In genomic region chr17:2175294-2175628, GRCh38 we compare ENCODE assay signal across 13 cellular contexts.
DNase-seq lines count a peak whose midpoint lies in the region; ATAC-seq, FAIRE-seq and TF ChIP-seq lines count a peak whose summit lies in the region.
"Had no signal": no experiment of that assay in that cellular context is flagged by ENCODE, and none has a peak within 500 bp of the region (broad histone marks: within the 10 kb centered on the region; RNA-seq: fewer than 3 reads in every experiment).

No MANE protein-coding gene starts in this region.

- no peak for ATAC-seq in activated naive CD8-positive, alpha-beta T cell treated with anti-CD3 and anti-CD28 coated beads, Interleukin-2, amount 10 ng/mL, durations not matched to agents 7 days and 5 days (ENCODE audit: low read depth)
- no peak for ATAC-seq in activated naive CD8-positive, alpha-beta T cell treated with anti-CD3 and anti-CD28 coated beads, Interleukin-2, amount 50 U/mL, for 24 hours

- POLR2A ChIA-PET in activated naive CD8-positive, alpha-beta T cell treated with anti-CD3 and anti-CD28 coated beads, Interleukin-2, amount 10 ng/mL, durations not matched to agents 7 days and 5 days (lab: Charles Lee): no interaction called here
- POLR2A ChIA-PET in endothelial cell of umbilical vein (lab: Charles Lee): interaction anchor here (1.0 to 1.4 kb wide), 2 partner anchors 107 to 120 kb away, joined by 4 to 5 read pairs; partner anchors contain the start of gene HIC1

- peaks cover 89% of the 10 kb centered on the region for H3K4me1 ChIP-seq in endothelial cell of umbilical vein (ENCODE audit: control insufficient read depth, extremely low read depth, insufficient read depth, low read length)

- H3K27me3 Mint-ChIP-seq in activated naive CD8-positive, alpha-beta T cell treated with anti-CD3 and anti-CD28 coated beads, Interleukin-2, amount 10 ng/mL, durations not matched to agents 7 days and 5 days: no peaks in the 10 kb centered on the region
- no peaks in the 10 kb centered on the region for H3K27me3 Mint-ChIP-seq in activated naive CD8-positive, alpha-beta T cell treated with anti-CD3 and anti-CD28 coated beads, Interleukin-2, amount 50 U/mL, for 24 hours
- H3K27me3 Mint-ChIP-seq in nephron progenitor cell (ENCODE audit: low read depth, poor library complexity) (no peaks in the 10 kb centered on the region), type B pancreatic cell (no peaks in the 10 kb centered on the region)

- no peaks in the 10 kb centered on the region for H3K9me3 ChIP-seq in endothelial cell of umbilical vein (replicated peaks; ENCODE audit: control insufficient read depth, insufficient read depth, low read length)

- peaks cover 44% of the 10 kb centered on the region for H3K4me1 Mint-ChIP-seq in activated naive CD8-positive, alpha-beta T cell treated with anti-CD3 and anti-CD28 coated beads, Interleukin-2, amount 10 ng/mL, durations not matched to agents 7 days and 5 days
- H3K4me1 Mint-ChIP-seq in activated naive CD8-positive, alpha-beta T cell treated with anti-CD3 and anti-CD28 coated beads, Interleukin-2, amount 50 U/mL, for 24 hours: peaks cover 2% of the 10 kb centered on the region
- H3K4me1 Mint-ChIP-seq in nephron progenitor cell (peaks cover 95% of the 10 kb centered on the region), type B pancreatic cell (ENCODE audit: unreplicated experiment) (peaks cover 77% of the 10 kb centered on the region)

- DNase-seq in activated naive CD8-positive, alpha-beta T cell treated with anti-CD3 and anti-CD28 coated beads, Interleukin-2, amount 10 ng/mL, durations not matched to agents 7 days and 5 days: no peak
- DNase-seq in activated naive CD8-positive, alpha-beta T cell treated with anti-CD3 and anti-CD28 coated beads, Interleukin-2, amount 50 U/mL, for 24 hours: no peak
- DNase-seq in endothelial cell of umbilical vein (ENCODE audit: low read depth, low spot score) (no peak), nephron progenitor cell (no peak), type B pancreatic cell (ENCODE audit: extremely low spot score, unreplicated experiment) (no peak), NCI-H2171 treated with DMSO at 0.1 percent for 48 hours (lab: John Stamatoyannopoulos, UW) (no peak), KBM-7 (no peak)
- DNase-seq in effector CD4-positive, alpha-beta T cell: no peak
- DNase-seq: activated CD8-positive, alpha-beta memory T cell treated with anti-CD3 and anti-CD28 coated beads for 24 hours; DMS53; erythroblast; NCI-H1105; NCI-H774 had no signal

- H3K27ac Mint-ChIP-seq in activated naive CD8-positive, alpha-beta T cell treated with anti-CD3 and anti-CD28 coated beads, Interleukin-2, amount 10 ng/mL, durations not matched to agents 7 days and 5 days: peak overlapping the region; percentile 60
- no peak overlapping the region for H3K27ac Mint-ChIP-seq in activated naive CD8-positive, alpha-beta T cell treated with anti-CD3 and anti-CD28 coated beads, Interleukin-2, amount 50 U/mL, for 24 hours
- H3K27ac Mint-ChIP-seq in nephron progenitor cell (peak overlapping the region; percentile 88), type B pancreatic cell (peak overlapping the region; percentile 83)

- H3K36me3 Mint-ChIP-seq in activated naive CD8-positive, alpha-beta T cell treated with anti-CD3 and anti-CD28 coated beads, Interleukin-2, amount 10 ng/mL, durations not matched to agents 7 days and 5 days: peaks cover 25% of the 10 kb centered on the region
- peaks cover 15% of the 10 kb centered on the region for H3K36me3 Mint-ChIP-seq in activated naive CD8-positive, alpha-beta T cell treated with anti-CD3 and anti-CD28 coated beads, Interleukin-2, amount 50 U/mL, for 24 hours (ENCODE audit: low read depth)
- H3K36me3 Mint-ChIP-seq in nephron progenitor cell (ENCODE audit: low read depth) (peaks cover 17% of the 10 kb centered on the region), type B pancreatic cell (peaks cover 13% of the 10 kb centered on the region)

- peak overlapping the region; percentile 59 for H3K9ac ChIP-seq in endothelial cell of umbilical vein (replicated peaks; ENCODE audit: extremely low read depth, insufficient read depth, low read length)

- no peaks in the 10 kb centered on the region for H3K27me3 ChIP-seq in endothelial cell of umbilical vein (ENCODE audit: control insufficient read depth in 2 of 2, insufficient read depth in 2 of 2, low read length in 2 of 2)

- CTCF ChIA-PET in endothelial cell of umbilical vein (lab: Charles Lee): interaction anchor here (0.8 to 4.9 kb wide), 11 partner anchors 11 to 120 kb away, joined by 3 to 25 read pairs (median 4); partner anchors contain the start of gene HIC1

- no peaks in the 10 kb centered on the region for H3K79me2 ChIP-seq in endothelial cell of umbilical vein (ENCODE audit: control insufficient read depth, insufficient read depth, low read length)

- H3K4me3 Mint-ChIP-seq in activated naive CD8-positive, alpha-beta T cell treated with anti-CD3 and anti-CD28 coated beads, Interleukin-2, amount 10 ng/mL, durations not matched to agents 7 days and 5 days: peak overlapping the region; percentile 51
- no peak overlapping the region for H3K4me3 Mint-ChIP-seq in activated naive CD8-positive, alpha-beta T cell treated with anti-CD3 and anti-CD28 coated beads, Interleukin-2, amount 50 U/mL, for 24 hours
- H3K4me3 Mint-ChIP-seq in nephron progenitor cell: no peak overlapping the region
- H3K4me3 Mint-ChIP-seq in type B pancreatic cell: peak overlapping the region; percentile 80

- FAIRE-seq in endothelial cell of umbilical vein (lab: Jason Lieb, UNC): no peak

- peak overlapping the region; percentile 94 for H3K27ac ChIP-seq in endothelial cell of umbilical vein (ENCODE audit: insufficient read depth, low read depth, low read length)

- H4K20me1 ChIP-seq in endothelial cell of umbilical vein (replicated peaks; ENCODE audit: control insufficient read depth, extremely low read depth, insufficient read depth, low read length): no peaks in the 10 kb centered on the region

- H2AFZ ChIP-seq in endothelial cell of umbilical vein (ENCODE audit: low read depth, low read length): no peak overlapping the region

- H3K9me3 Mint-ChIP-seq in activated naive CD8-positive, alpha-beta T cell treated with anti-CD3 and anti-CD28 coated beads, Interleukin-2, amount 10 ng/mL, durations not matched to agents 7 days and 5 days: no peaks in the 10 kb centered on the region
- H3K9me3 Mint-ChIP-seq in activated naive CD8-positive, alpha-beta T cell treated with anti-CD3 and anti-CD28 coated beads, Interleukin-2, amount 50 U/mL, for 24 hours: no peaks in the 10 kb centered on the region
- H3K9me3 Mint-ChIP-seq in nephron progenitor cell: no peaks in the 10 kb centered on the region
- no peaks in the 10 kb centered on the region for H3K9me3 Mint-ChIP-seq in type B pancreatic cell

- H3K36me3 ChIP-seq in endothelial cell of umbilical vein (ENCODE audit: control insufficient read depth in 2 of 2, extremely low read depth in 1 of 2, insufficient read depth in 2 of 2, low read length in 2 of 2): no peaks in the 10 kb centered on the region

- BruUV-seq in endothelial cell of umbilical vein (replicated peaks; lab: Mats Ljungman, UMichigan): no TSS peak

- dilution Hi-C loops in endothelial cell of umbilical vein (cut with MboI; ENCODE audit: extremely low pct_ligation_motif_present, low sequenced_read_pairs): no loop called here

- no peaks in the 10 kb centered on the region for H3K9me1 ChIP-seq in endothelial cell of umbilical vein (replicated peaks; ENCODE audit: control insufficient read depth, extremely low read depth, insufficient read depth, low read length)

- no peak for TF ChIP-seq CTCF in endothelial cell of umbilical vein (IDR thresholded peaks at IDR 0.05; ENCODE audit: extremely low read depth in 1 of 2, insufficient read depth in 1 of 2, low read depth in 1 of 2, low read length in 2 of 2)
- TF ChIP-seq CTCF in nephron progenitor cell (IDR thresholded peaks at IDR 0.05): no peak
- no peak for TF ChIP-seq CTCF in type B pancreatic cell (conservative IDR thresholded peaks at IDR 0.05)

- no peak for TF ChIP-seq POLR2A in endothelial cell of umbilical vein (IDR thresholded peaks at IDR 0.05; ENCODE audit: low read depth, low read length)

- H3K4me3 ChIP-seq in endothelial cell of umbilical vein (replicated peaks in 1 of 3; ENCODE audit: insufficient read depth in 1 of 3, low read depth in 1 of 3, low read length in 3 of 3): no peak overlapping the region

- peak overlapping the region; percentile 23 for H3K4me2 ChIP-seq in endothelial cell of umbilical vein (ENCODE audit: insufficient read depth, low read length)

- in situ Hi-C loops in KBM-7 (cut with MboI; ENCODE audit: low pct_unique_long_range_greater_than_20kb, low sequenced_read_pairs): no loop called here

- intact Hi-C loops in endothelial cell of umbilical vein (cut with micrococcal nuclease): loop anchor here (1.0 kb wide), 2 partner anchors 17 to 84 kb away; no protein-coding TSS in a partner anchor

TF ChIP-seq in endothelial cell of umbilical vein, 7 proteins besides CTCF, POLR2A, EP300 and RAD21:
- TF ChIP-seq MAX (IDR thresholded peaks at IDR 0.05; ENCODE audit: insufficient read depth, insufficient read length): no peak
- TF ChIP-seq JUN (IDR thresholded peaks at IDR 0.05; ENCODE audit: borderline replicate concordance, insufficient read depth, insufficient read length, low read depth): no peak
- TF ChIP-seq EZH2 (IDR thresholded peaks at IDR 0.05; ENCODE audit: borderline replicate concordance, low read depth, low read length, severe bottlenecking): no peak
- no peak for TF ChIP-seq MYC (IDR thresholded peaks at IDR 0.05; ENCODE audit: low read depth, low read length)
- no peak for TF ChIP-seq GATA2 (IDR thresholded peaks at IDR 0.05; ENCODE audit: insufficient read depth, insufficient read length, low read depth, low read length)
- TF ChIP-seq POLR2AphosphoS5 (IDR thresholded peaks at IDR 0.05; ENCODE audit: insufficient read depth, low read depth, low read length): no peak
- TF ChIP-seq FOS (IDR thresholded peaks at IDR 0.05; ENCODE audit: borderline replicate concordance, insufficient read depth, low read length): no peak

Comparison
In these comparisons a context has a peak if more than half of its experiments do, and no peak if none do; other contexts are left out.
1. H3K4me3 Mint-ChIP-seq: peak in activated naive CD8-positive, alpha-beta T cell treated with anti-CD3 and anti-CD28 coated beads, Interleukin-2, amount 10 ng/mL, durations not matched to agents 7 days and 5 days (single experiment) and type B pancreatic cell (single experiment); none in activated naive CD8-positive, alpha-beta T cell treated with anti-CD3 and anti-CD28 coated beads, Interleukin-2, amount 50 U/mL, for 24 hours (single experiment) and nephron progenitor cell (single experiment).